In the genomic region with DNA sequence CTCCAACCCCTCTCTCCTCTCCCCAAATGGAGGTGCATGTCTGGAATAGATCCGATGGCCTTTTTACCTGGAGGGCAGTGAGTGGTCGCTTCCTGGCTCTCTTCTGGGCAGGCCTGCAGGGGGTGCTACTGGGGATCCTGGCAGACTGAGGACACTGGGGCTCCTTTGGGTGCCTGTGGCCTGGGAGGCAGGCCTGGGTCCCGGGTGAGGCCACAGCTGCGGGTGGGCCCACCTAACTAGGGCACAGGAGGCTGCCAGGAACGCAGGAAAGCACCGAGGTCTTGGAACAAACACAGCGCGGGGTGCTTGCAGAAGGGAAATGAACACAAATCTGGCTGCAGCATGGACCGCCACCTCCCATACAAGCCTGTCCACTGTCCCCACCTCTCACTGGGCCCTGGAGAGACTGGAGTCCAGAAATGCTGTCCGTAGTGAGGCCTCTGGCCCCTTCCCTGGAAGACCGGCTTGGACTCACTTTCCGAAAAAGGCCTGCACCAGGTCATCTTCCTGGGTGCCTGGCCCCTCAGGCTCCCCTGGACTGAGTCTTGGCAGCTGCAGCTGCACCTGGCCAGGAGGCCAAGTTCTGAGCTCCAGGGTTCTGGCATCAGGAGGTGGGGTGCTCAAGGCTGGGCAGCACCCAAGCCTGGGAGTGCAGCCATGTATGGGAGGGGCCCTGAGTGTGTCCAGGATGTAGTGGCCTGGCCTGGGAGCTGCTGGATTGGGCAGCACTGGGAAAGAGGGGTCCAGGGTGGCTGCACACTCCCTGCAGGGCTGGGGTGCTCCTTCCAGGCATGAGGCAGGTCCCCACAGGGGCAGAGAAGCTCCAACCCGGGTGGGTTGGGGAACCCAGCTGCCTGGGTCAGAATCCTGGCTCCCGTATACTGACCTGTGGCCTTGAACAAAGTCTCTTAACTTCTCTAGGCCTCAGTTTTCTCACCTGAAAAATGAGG, we compare ENCODE assay signal across 19 cellular contexts.
DNase-seq lines count a peak whose midpoint lies in the region; ATAC-seq, FAIRE-seq and TF ChIP-seq lines count a peak whose summit lies in the region.
"Had no signal": no experiment of that assay in that cellular context is flagged by ENCODE, and none has a peak within 500 bp of the region (broad histone marks: within the 10 kb centered on the region; RNA-seq: fewer than 3 reads in every experiment).

No MANE protein-coding gene starts in this region.

- H3K18ac ChIP-seq in mesenchymal stem cell (ENCODE audit: low read depth in 1 of 2, low read length in 2 of 2), result peak overlapping the region in 1 of 2 experiments; percentile 18

- no peaks in the 10 kb centered on the region for H3K9me2 ChIP-seq in GM23248 (ENCODE audit: insufficient read depth)
- H3K9me2 ChIP-seq in Karpas-422 (replicated peaks; ENCODE audit: insufficient read depth, low read length), result no peaks in the 10 kb centered on the region

- peak; percentile 43; the same call in 1 of the 3 replicates for ATAC-seq in K562
- ATAC-seq: activated T-cell treated with anti-CD3 and anti-CD28 coated beads, Interleukin-2, amount 50 U/mL, for 72 hours; left colon had no signal

- peak overlapping the region in 1 of 2 experiments; percentile 61 for H2BK12ac ChIP-seq in mesenchymal stem cell (ENCODE audit: low read length in 2 of 2)

- no peak overlapping the region for H3K4ac ChIP-seq in mesenchymal stem cell (ENCODE audit: low read depth in 1 of 2, low read length in 2 of 2)

- H3K4me1 ChIP-seq in K562 (replicated peaks in 1 of 2; ENCODE audit: control insufficient read depth in 2 of 2, insufficient read depth in 2 of 2, low read length in 2 of 2), result no peaks in the 10 kb centered on the region
- no peaks in the 10 kb centered on the region for H3K4me1 ChIP-seq in mesenchymal stem cell (ENCODE audit: control insufficient read depth, insufficient read depth, low read depth, low read length)
- no peaks in the 10 kb centered on the region for H3K4me1 ChIP-seq in GM23248 (ENCODE audit: insufficient read depth)
- H3K4me1 ChIP-seq in prostate gland (replicated peaks), result no peaks in the 10 kb centered on the region
- H3K4me1 ChIP-seq in Karpas-422 (ENCODE audit: low read length), result no peaks in the 10 kb centered on the region

- H3K36me3 ChIP-seq in BJ (ENCODE audit: control insufficient read depth, insufficient read depth, low read length) (no peaks in the 10 kb centered on the region), H7 (replicated peaks; ENCODE audit: control insufficient read depth, insufficient read depth, low read length) (no peaks in the 10 kb centered on the region), K562 (ENCODE audit: control insufficient read depth, insufficient read depth, low read length) (no peaks in the 10 kb centered on the region), mesenchymal stem cell (ENCODE audit: control insufficient read depth in 1 of 2, insufficient read depth in 2 of 2, low read depth in 1 of 2, low read length in 2 of 2) (no peaks in the 10 kb centered on the region), GM23248 (ENCODE audit: low read depth) (no peaks in the 10 kb centered on the region), prostate gland (no peaks in the 10 kb centered on the region), Karpas-422 (ENCODE audit: insufficient read depth, low read length) (no peaks in the 10 kb centered on the region)

- no peak for FAIRE-seq in K562 (lab: Jason Lieb, UNC)
- FAIRE-seq: TTC549 had no signal

- in situ Hi-C loops in K562 (cut with MboI) (no loop called here), GM23248 (cut with MboI) (no loop called here)

- H3K14ac ChIP-seq in mesenchymal stem cell (ENCODE audit: low read length in 2 of 2), result peak overlapping the region in 1 of 2 experiments; percentile 55

- TF ChIP-seq CTCF in BJ (IDR thresholded peaks at IDR 0.05; ENCODE audit: insufficient read depth, low read depth, low read length), result peak; percentile 28; the same call in 1 of the 2 replicates
- peak in 2 of 3 experiments; percentile 6 to 10; a peak in 1 of 6 replicates for TF ChIP-seq CTCF in K562 (IDR thresholded peaks at IDR 0.05 in 2 of 3, conservative IDR thresholded peaks at IDR 0.05 in 1 of 3; ENCODE audit: insufficient read depth in 2 of 3, low read depth in 1 of 3, low read length in 3 of 3)
- no peak for TF ChIP-seq CTCF in RWPE1 (conservative IDR thresholded peaks at IDR 0.05; ENCODE audit: low read depth)
- no peak for TF ChIP-seq CTCF in prostate gland (IDR thresholded peaks at IDR 0.05)

- peak overlapping the region; percentile 18 for H4K91ac ChIP-seq in mesenchymal stem cell (ENCODE audit: low read length)

- no peak overlapping the region for H4K8ac ChIP-seq in mesenchymal stem cell (ENCODE audit: low read length)

- H2BK120ac ChIP-seq in mesenchymal stem cell (ENCODE audit: low read depth, low read length), result no peak overlapping the region

- no peak for DNase-seq in BJ (ENCODE audit: low read depth)
- peak; percentile 72 for DNase-seq in H7
- peak in 1 of 4 experiments; percentile 25 for DNase-seq in K562 (ENCODE audit: extremely low read depth in 1 of 4, low spot score in 3 of 4)
- no peak for DNase-seq in mesenchymal stem cell
- DNase-seq in RWPE1 (ENCODE audit: low spot score), result no peak
- no peak for DNase-seq in GM23248
- DNase-seq in prostate gland (ENCODE audit: low spot score), result no peak
- no peak for DNase-seq in Karpas-422
- DNase-seq: activated CD4-positive, alpha-beta T cell treated with anti-CD3 and anti-CD28 coated beads, Interleukin-2, amount 50 U/mL, for 4 hours; activated T-cell treated with anti-CD3 and anti-CD28 coated beads, Interleukin-2, amount 50 U/mL, for 72 hours; central memory CD4-positive, alpha-beta T cell; DMS79; effector memory CD4-positive, alpha-beta T cell; NCI-H187 treated with DMSO at 0.1 percent for 48 hours; NCI-H510A treated with DMSO at 0.1 percent for 48 hours had no signal

- H3K27ac ChIP-seq in K562 (ENCODE audit: extremely low read depth, low read depth, low read length) (no peak overlapping the region), mesenchymal stem cell (ENCODE audit: low read length, poor library complexity, severe bottlenecking) (no peak overlapping the region), RWPE1 (no peak overlapping the region), GM23248 (no peak overlapping the region), prostate gland (no peak overlapping the region), Karpas-422 (ENCODE audit: low read length) (no peak overlapping the region)
- H3K27ac ChIP-seq: C4-2B, skin epidermis had no signal

- no TSS peak for BruUV-seq in K562 (replicated peaks; lab: Mats Ljungman, UMichigan)

- H2BK5ac ChIP-seq in mesenchymal stem cell (ENCODE audit: low read depth, low read length, poor library complexity, severe bottlenecking), result no peak overlapping the region

- no peak overlapping the region for H2AK5ac ChIP-seq in mesenchymal stem cell (ENCODE audit: low read length, severe bottlenecking)

- no peak overlapping the region for H3K4me2 ChIP-seq in K562 (ENCODE audit: insufficient read depth, low read length)
- no peak overlapping the region for H3K4me2 ChIP-seq in mesenchymal stem cell (ENCODE audit: low read length, poor library complexity, severe bottlenecking)
- no peak overlapping the region for H3K4me2 ChIP-seq in GM23248 (ENCODE audit: unreplicated experiment)
- H3K4me2 ChIP-seq in Karpas-422 (ENCODE audit: low read depth, low read length, poor library complexity, severe bottlenecking), result no peak overlapping the region

- H4K20me1 ChIP-seq in K562 (replicated peaks; ENCODE audit: control insufficient read depth, insufficient read depth, low read length) (no peaks in the 10 kb centered on the region; the same call in 1 of the 2 replicates), GM23248 (ENCODE audit: insufficient read depth) (no peaks in the 10 kb centered on the region), Karpas-422 (ENCODE audit: insufficient read depth, low read depth, low read length) (no peaks in the 10 kb centered on the region)

- TF ChIP-seq POLR2A in K562 (conservative IDR thresholded peaks at IDR 0.05) (no peak), prostate gland (IDR thresholded peaks at IDR 0.05) (no peak)

- H3K9ac ChIP-seq in K562 (ENCODE audit: insufficient read depth in 1 of 2, low read depth in 2 of 2, low read length in 2 of 2) (no peak overlapping the region), mesenchymal stem cell (ENCODE audit: low read length) (no peak overlapping the region), GM23248 (no peak overlapping the region), Karpas-422 (ENCODE audit: low read length) (no peak overlapping the region)

- H3K27me3 ChIP-seq in BJ (ENCODE audit: control insufficient read depth, insufficient read depth, low read length) (peaks cover 1% of the 10 kb centered on the region), H7 (ENCODE audit: control insufficient read depth, insufficient read depth, low read length) (no peaks in the 10 kb centered on the region), K562 (ENCODE audit: control insufficient read depth in 2 of 2, insufficient read depth in 2 of 2, low read length in 2 of 2) (peaks cover 0 to 31% of the 10 kb centered on the region in 2 experiments; a peak in 3 of 5 replicates), mesenchymal stem cell (ENCODE audit: control insufficient read depth in 1 of 2, insufficient read depth in 1 of 2, low read length in 2 of 2) (peaks cover 0 to 44% of the 10 kb centered on the region in 2 experiments), GM23248 (replicated peaks; ENCODE audit: insufficient read depth) (peaks cover 28% of the 10 kb centered on the region), prostate gland (replicated peaks; ENCODE audit: insufficient read depth) (no peaks in the 10 kb centered on the region), Karpas-422 (ENCODE audit: low read length) (no peaks in the 10 kb centered on the region)

- no peaks in the 10 kb centered on the region for H3K79me2 ChIP-seq in K562 (ENCODE audit: control insufficient read depth, insufficient read depth, low read length)
- no peaks in the 10 kb centered on the region for H3K79me2 ChIP-seq in GM23248 (ENCODE audit: insufficient read depth)
- H3K79me2 ChIP-seq in Karpas-422 (ENCODE audit: low read length), result no peaks in the 10 kb centered on the region

- no peak for TF ChIP-seq EP300 in K562 (IDR thresholded peaks at IDR 0.05; ENCODE audit: low read length)

- TF ChIP-seq RAD21 in K562 (CRISPR knock-in tag; conservative IDR thresholded peaks at IDR 0.05 in 1 of 2, IDR thresholded peaks at IDR 0.05 in 1 of 2), result no peak

- no peaks in the 10 kb centered on the region for H3K79me1 ChIP-seq in mesenchymal stem cell (replicated peaks; ENCODE audit: low read length, poor library complexity, severe bottlenecking)

- no peak overlapping the region for H2AFZ ChIP-seq in K562 (ENCODE audit: low read depth, low read length)
- H2AFZ ChIP-seq in mesenchymal stem cell (ENCODE audit: low read depth, low read length), result no peak overlapping the region
- no peak overlapping the region for H2AFZ ChIP-seq in GM23248
- no peak overlapping the region for H2AFZ ChIP-seq in Karpas-422 (ENCODE audit: low read length)

- CTCF ChIA-PET in BJ (lab: Yijun Ruan, JAX) (interaction anchor here (1.0 kb wide), 1 partner anchor 424 kb away, joined by 3 read pairs; no protein-coding TSS in a partner anchor), K562 (lab: Yijun Ruan, JAX; ENCODE audit: low intra/inter-chr PET ratio) (no interaction called here), RWPE1 (lab: Yijun Ruan, JAX) (no interaction called here)

- no peaks in the 10 kb centered on the region for H3F3A ChIP-seq in GM23248 (ENCODE audit: insufficient read depth)

- H3K4me3 ChIP-seq in BJ (ENCODE audit: low read depth, low read length), result no peak overlapping the region
- H3K4me3 ChIP-seq in H7 (ENCODE audit: insufficient read depth, low read depth, low read length), result no peak overlapping the region
- H3K4me3 ChIP-seq in K562, result no peak overlapping the region
- no peak overlapping the region for H3K4me3 ChIP-seq in mesenchymal stem cell (ENCODE audit: insufficient read depth in 1 of 2, low read depth in 1 of 2, low read length in 2 of 2)
- no peak overlapping the region for H3K4me3 ChIP-seq in GM23248
- no peak overlapping the region for H3K4me3 ChIP-seq in prostate gland
- H3K4me3 ChIP-seq in Karpas-422 (ENCODE audit: low read length), result no peak overlapping the region
- H3K4me3 ChIP-seq: skin epidermis had no signal

- no peaks in the 10 kb centered on the region for H3K9me1 ChIP-seq in K562 (ENCODE audit: control insufficient read depth, insufficient read depth, low read length)

- intact Hi-C loops in K562 (cut with micrococcal nuclease), result no loop called here
- intact Hi-C loops in prostate gland (cut with DNase I), result no loop called here

- H3K23ac ChIP-seq in mesenchymal stem cell (ENCODE audit: low read length in 2 of 2), result no peak overlapping the region

- H2BK15ac ChIP-seq in mesenchymal stem cell (ENCODE audit: low read depth, poor library complexity, severe bottlenecking), result no peak overlapping the region

- H3K9me3 ChIP-seq in K562 (replicated peaks; ENCODE audit: control insufficient read depth, insufficient read depth, low read depth, low read length) (no peaks in the 10 kb centered on the region), mesenchymal stem cell (ENCODE audit: control insufficient read depth, low read length) (no peaks in the 10 kb centered on the region), GM23248 (ENCODE audit: low read depth) (no peaks in the 10 kb centered on the region), prostate gland (no peaks in the 10 kb centered on the region), Karpas-422 (ENCODE audit: low read length) (no peaks in the 10 kb centered on the region)

- POLR2A ChIA-PET in BJ (lab: Charles Lee), result no interaction called here
- POLR2A ChIA-PET in K562 (lab: Yijun Ruan, JAX), result no interaction called here
- POLR2A ChIA-PET in RWPE1 (lab: Yijun Ruan, JAX; ENCODE audit: low non-redundant PET), result no interaction called here

- 7% methylated on average over 14 of the region's 14 CpGs for WGBS in K562 (ENCODE audit: insufficient coverage, low coverage, missing lambda C conversion rate)
- 83% methylated on average over 14 of the region's 14 CpGs for WGBS in mesenchymal stem cell
- WGBS in GM23248 (ENCODE audit: low coverage in 1 of 2, low lambda C conversion rate in 2 of 2, missing lambda C conversion rate in 2 of 2), 2 experiments, result 45 to 46% methylated on average over 13 of the region's 14 CpGs
- 71% methylated on average over 14 of the region's 14 CpGs for WGBS in prostate gland

Comparison
In these comparisons a context has a peak if more than half of its experiments do, and no peak if none do; other contexts are left out.
1. CTCF ChIP-seq: peak in BJ (single experiment) and K562 (2 of 3); none in RWPE1 (single experiment) and prostate gland (0 of 4).